In genomic region chr1:234722904-234723588, GRCh38 we compare ENCODE assay signal across 8 cellular contexts.
DNase-seq lines count a peak whose midpoint lies in the region; ATAC-seq and TF ChIP-seq lines count a peak whose summit lies in the region.

No MANE protein-coding gene starts in this region.

- peaks cover 2% of the 10 kb centered on the region for H3K9me3 Mint-ChIP-seq in activated T-cell treated with anti-CD3 and anti-CD28 coated beads, Interleukin-2, amount 50 U/mL, for 24 hours
- H3K9me3 Mint-ChIP-seq in neural progenitor cell: peaks cover 3% of the 10 kb centered on the region

- H3K9ac ChIP-seq in ES-I3 (ENCODE audit: low read depth, low read length) (peak overlapping the region; percentile 17; the same call in 1 of the 2 replicates), neural progenitor cell (no peak overlapping the region), stomach smooth muscle (ENCODE audit: low read length in 2 of 2) (peak overlapping the region; percentile 88 to 92)

- DNase-seq in NOMO-1 treated with dmso at 0.1 percent for 144 hours (lab: John Stamatoyannopoulos, UW; ENCODE audit: unreplicated experiment): peak; percentile 67
- peak; percentile 76 for DNase-seq in activated T-cell treated with anti-CD3 and anti-CD28 coated beads, Interleukin-2, amount 50 U/mL, for 24 hours
- peak; percentile 95 for DNase-seq in esophagus muscularis mucosa (ENCODE audit: extremely low spot score)
- DNase-seq in neural progenitor cell (ENCODE audit: low spot score): no peak

- TF ChIP-seq POLR2A in esophagus muscularis mucosa (IDR thresholded peaks at IDR 0.05; ENCODE audit: low read depth): no peak

- H3K27me3 Mint-ChIP-seq in activated T-cell treated with anti-CD3 and anti-CD28 coated beads, Interleukin-2, amount 50 U/mL, for 24 hours: no peaks in the 10 kb centered on the region
- peaks cover 4% of the 10 kb centered on the region for H3K27me3 Mint-ChIP-seq in neural progenitor cell (ENCODE audit: insufficient read depth, low read depth)

- H3K4me3 ChIP-seq in esophagus muscularis mucosa: peak overlapping the region; percentile 24 to 34 (median 28)
- no peak overlapping the region for H3K4me3 ChIP-seq in neural progenitor cell
- peak overlapping the region in 1 of 2 donors; percentile 64 for H3K4me3 ChIP-seq in stomach smooth muscle (ENCODE audit: low read length in 2 of 2)

- H3K36me3 ChIP-seq in ES-I3 (ENCODE audit: insufficient read depth, low read length) (no peaks in the 10 kb centered on the region), esophagus muscularis mucosa (no peaks in the 10 kb centered on the region), neural progenitor cell (no peaks in the 10 kb centered on the region), stomach smooth muscle (ENCODE audit: control insufficient read depth in 2 of 2, insufficient read depth in 2 of 2, low read length in 2 of 2) (no peaks in the 10 kb centered on the region)

- TF ChIP-seq EP300 in esophagus muscularis mucosa (IDR thresholded peaks at IDR 0.05): no peak

- peak overlapping the region; percentile 100 for H3K27ac Mint-ChIP-seq in activated T-cell treated with anti-CD3 and anti-CD28 coated beads, Interleukin-2, amount 50 U/mL, for 24 hours
- H3K27ac Mint-ChIP-seq in neural progenitor cell: peak overlapping the region; percentile 99

- TF ChIP-seq CTCF in esophagus muscularis mucosa (IDR thresholded peaks at IDR 0.05): no peak
- no peak for TF ChIP-seq CTCF in neural progenitor cell (IDR thresholded peaks at IDR 0.05)

- H2AFZ ChIP-seq in neural progenitor cell (replicated peaks): peak overlapping the region; percentile 6

- H3K4me2 ChIP-seq in neural progenitor cell: peak overlapping the region; percentile 32

- H3K27me3 ChIP-seq in esophagus muscularis mucosa: no peaks in the 10 kb centered on the region
- no peaks in the 10 kb centered on the region for H3K27me3 ChIP-seq in neural progenitor cell
- no peaks in the 10 kb centered on the region for H3K27me3 ChIP-seq in stomach smooth muscle (ENCODE audit: control insufficient read depth in 1 of 2, insufficient read depth in 2 of 2, low read length in 2 of 2)

- peaks cover 40% of the 10 kb centered on the region for H3F3A ChIP-seq in neural progenitor cell (ENCODE audit: low read depth)

- ATAC-seq in HG03159 (IDR thresholded peaks at IDR 0.05; ENCODE audit: unreplicated experiment) (no peak), GM18909 (IDR thresholded peaks at IDR 0.05; ENCODE audit: poor library complexity, unreplicated experiment) (no peak)

- WGBS in esophagus muscularis mucosa: 22% methylated on average over 19 of the region's 23 CpGs

- peaks cover 62% of the 10 kb centered on the region for H3K4me1 ChIP-seq in ES-I3 (ENCODE audit: insufficient read depth, low read length)
- peaks cover 96 to 97% (median 96%) of the 10 kb centered on the region in 4 donors for H3K4me1 ChIP-seq in esophagus muscularis mucosa
- peaks cover 56% of the 10 kb centered on the region for H3K4me1 ChIP-seq in neural progenitor cell
- peaks cover 88% of the 10 kb centered on the region for H3K4me1 ChIP-seq in stomach smooth muscle (ENCODE audit: control insufficient read depth, insufficient read depth, low read length)

- no peaks in the 10 kb centered on the region for H3K9me3 ChIP-seq in ES-I3 (ENCODE audit: control insufficient read depth, insufficient read depth, low read length)
- no peaks in the 10 kb centered on the region for H3K9me3 ChIP-seq in esophagus muscularis mucosa
- H3K9me3 ChIP-seq in neural progenitor cell (ENCODE audit: low read depth): no peaks in the 10 kb centered on the region
- H3K9me3 ChIP-seq in stomach smooth muscle (ENCODE audit: control insufficient read depth in 2 of 2, low read length in 2 of 2): no peaks in the 10 kb centered on the region

- H3K27ac ChIP-seq in esophagus muscularis mucosa (replicated peaks in 1 of 4) (peak overlapping the region; percentile 91 to 98 (median 98)), neural progenitor cell (no peak overlapping the region), stomach smooth muscle (ENCODE audit: low read length) (peak overlapping the region; percentile 100)

- intact Hi-C loops in esophagus muscularis mucosa (cut with DNase I): loop anchor here (2.0 to 10.0 kb wide), 6 partner anchors 188 to 362 kb away; no protein-coding TSS in a partner anchor

- H4K20me1 ChIP-seq in neural progenitor cell (ENCODE audit: low read depth): no peaks in the 10 kb centered on the region

- peak overlapping the region; percentile 74 for H3K4me3 Mint-ChIP-seq in activated T-cell treated with anti-CD3 and anti-CD28 coated beads, Interleukin-2, amount 50 U/mL, for 24 hours
- H3K4me3 Mint-ChIP-seq in neural progenitor cell: peak overlapping the region; percentile 70

- no peaks in the 10 kb centered on the region for H3K79me2 ChIP-seq in neural progenitor cell (ENCODE audit: low read depth)

- H3K36me3 Mint-ChIP-seq in activated T-cell treated with anti-CD3 and anti-CD28 coated beads, Interleukin-2, amount 50 U/mL, for 24 hours (ENCODE audit: low read depth): no peaks in the 10 kb centered on the region
- no peaks in the 10 kb centered on the region for H3K36me3 Mint-ChIP-seq in neural progenitor cell

- peaks cover 70% of the 10 kb centered on the region for H3K4me1 Mint-ChIP-seq in activated T-cell treated with anti-CD3 and anti-CD28 coated beads, Interleukin-2, amount 50 U/mL, for 24 hours (ENCODE audit: low read depth)
- H3K4me1 Mint-ChIP-seq in neural progenitor cell: peaks cover 97% of the 10 kb centered on the region
